Comparison of ENCODE assay signal across 9 cellular contexts in the genomic region with DNA sequence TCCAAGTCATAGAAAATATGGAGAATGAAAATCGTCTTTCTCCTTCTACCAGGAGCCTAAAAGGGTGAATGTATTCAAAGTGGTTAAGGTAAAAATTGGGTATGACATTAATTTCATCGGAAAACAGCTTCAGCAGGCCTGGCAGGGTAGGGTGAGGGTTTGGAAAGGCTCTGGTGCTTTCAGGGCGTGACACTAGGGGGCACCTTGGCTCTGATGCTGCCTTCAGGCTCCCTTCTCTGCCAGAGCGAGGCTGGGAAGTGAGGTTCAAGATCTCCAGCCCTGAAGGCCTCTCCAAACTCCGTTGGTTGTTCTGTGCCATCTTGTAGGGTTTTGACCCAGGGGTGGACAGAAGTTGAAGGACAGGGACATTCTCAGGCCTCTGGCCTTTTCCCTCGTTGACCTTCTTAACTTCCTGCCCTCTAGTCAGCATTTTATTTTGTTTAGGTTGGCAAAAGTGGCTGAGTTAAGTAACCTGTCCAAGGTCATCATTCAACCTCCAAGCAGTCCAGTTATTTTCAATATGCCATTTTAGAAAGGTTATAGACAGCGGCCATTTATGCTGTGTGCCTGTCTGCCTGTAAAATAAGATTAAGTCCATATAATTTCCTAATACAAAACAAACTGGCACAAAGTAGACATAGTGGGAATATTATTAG. TPM values are rescaled to one million over a fixed set of nuclear protein-coding genes. Genes with fewer than 3 reads are reported as not detected.
DNase-seq lines count a peak whose midpoint lies in the region; FAIRE-seq and TF ChIP-seq lines count a peak whose summit lies in the region.
"Had no signal": no experiment of that assay in that cellular context is flagged by ENCODE, and none has a peak within 500 bp of the region (broad histone marks: within the 10 kb centered on the region; RNA-seq: fewer than 3 reads in every experiment).

No MANE protein-coding gene starts in this region.

- peaks cover 30% of the 10 kb centered on the region for H3K4me1 ChIP-seq in DOHH2 (ENCODE audit: control insufficient read depth, low read length)
- H3K4me1 ChIP-seq: left ventricle myocardium inferior had no signal

- H3F3A ChIP-seq in DOHH2 (ENCODE audit: control insufficient read depth, insufficient read depth) (0 out of 2 replicates have a peak, but pooled peaks cover 3% of the 10 kb centered on the region), SU-DHL-6 (ENCODE audit: insufficient read depth) (peaks cover 16% of the 10 kb centered on the region)

- H3K27me3 ChIP-seq in DOHH2 (ENCODE audit: control insufficient read depth, low read length) (no peaks in the 10 kb centered on the region), SU-DHL-6 (ENCODE audit: low read length) (no peaks in the 10 kb centered on the region), kidney epithelial cell (ENCODE audit: control insufficient read depth, insufficient read depth, low read length) (no peaks in the 10 kb centered on the region)

- no peak overlapping the region for H3K4me2 ChIP-seq in DOHH2 (ENCODE audit: low read length)
- H3K4me2 ChIP-seq in SU-DHL-6 (ENCODE audit: low read depth, low read length, poor library complexity, severe bottlenecking) = no peak overlapping the region

- H3K4me3 ChIP-seq in DOHH2 (ENCODE audit: low read length) (no peak overlapping the region), SU-DHL-6 (ENCODE audit: insufficient read depth, low read length, poor library complexity, severe bottlenecking) (no peak overlapping the region), kidney epithelial cell (ENCODE audit: low read depth, low read length) (no peak overlapping the region)
- H3K4me3 ChIP-seq: left ventricle myocardium inferior had no signal

- H3K27ac ChIP-seq in DOHH2 (ENCODE audit: low read depth, low read length) (no peak overlapping the region), SU-DHL-6 (ENCODE audit: low read depth, low read length) (no peak overlapping the region)
- H3K27ac ChIP-seq: left ventricle myocardium inferior had no signal

- peak; percentile 64 for FAIRE-seq in H54 (lab: Jason Lieb, UNC)

- H3K79me2 ChIP-seq in DOHH2 (ENCODE audit: control insufficient read depth, low read length) (peaks cover 15% of the 10 kb centered on the region), SU-DHL-6 (ENCODE audit: insufficient read depth, low read length) (peaks cover 8% of the 10 kb centered on the region)

- H3K9me2 ChIP-seq in DOHH2 (replicated peaks; ENCODE audit: control insufficient read depth, low read length) (no peaks in the 10 kb centered on the region), SU-DHL-6 (replicated peaks; ENCODE audit: insufficient read depth, low read length) (no peaks in the 10 kb centered on the region)

- no peak overlapping the region for H2AFZ ChIP-seq in SU-DHL-6 (ENCODE audit: low read depth, low read length, severe bottlenecking)

- no peak for DNase-seq in H54 (ENCODE audit: insufficient read length, low spot score)
- no peak for DNase-seq in kidney epithelial cell (ENCODE audit: low read depth)
- DNase-seq in activated CD4-positive, CD25-positive, alpha-beta regulatory T cell (lab: John Stamatoyannopoulos, UW) = no peak
- no peak for DNase-seq in NCI-H128 (lab: John Stamatoyannopoulos, UW; ENCODE audit: unreplicated experiment)
- no peak for DNase-seq in NCI-H524 treated with DMSO at 0.1 percent for 48 hours (lab: John Stamatoyannopoulos, UW)
- DNase-seq: left ventricle myocardium inferior, T-helper 17 cell had no signal

- H3K9ac ChIP-seq in SU-DHL-6 (ENCODE audit: low read length) = no peak overlapping the region

- H4K20me1 ChIP-seq in DOHH2 (ENCODE audit: control insufficient read depth, insufficient read depth, low read depth, low read length) (no peaks in the 10 kb centered on the region), SU-DHL-6 (ENCODE audit: low read depth, low read length) (no peaks in the 10 kb centered on the region)

- peak; percentile 56 for TF ChIP-seq CTCF in DOHH2 (IDR thresholded peaks at IDR 0.05; ENCODE audit: low read depth, low read length, poor library complexity, severe bottlenecking)
- peak; percentile 38 for TF ChIP-seq CTCF in SU-DHL-6 (IDR thresholded peaks at IDR 0.05; ENCODE audit: insufficient read depth, low read length, poor library complexity, severe bottlenecking)
- peak; percentile 11 for TF ChIP-seq CTCF in kidney epithelial cell (IDR thresholded peaks at IDR 0.05; ENCODE audit: insufficient read depth, low read length, poor library complexity, severe bottlenecking)

- H3K36me3 ChIP-seq in DOHH2 (ENCODE audit: control insufficient read depth, low read length) = no peaks in the 10 kb centered on the region
- H3K36me3 ChIP-seq in SU-DHL-6 (ENCODE audit: low read length) = peaks cover 5% of the 10 kb centered on the region; the same call in 1 of the 2 replicates
- no peaks in the 10 kb centered on the region for H3K36me3 ChIP-seq in kidney epithelial cell (ENCODE audit: control insufficient read depth, insufficient read depth, low read length)
- H3K36me3 ChIP-seq: left ventricle myocardium inferior had no signal

- no peaks in the 10 kb centered on the region for H3K9me3 ChIP-seq in DOHH2 (ENCODE audit: control insufficient read depth, insufficient read depth, low read length)
- no peaks in the 10 kb centered on the region for H3K9me3 ChIP-seq in SU-DHL-6 (ENCODE audit: insufficient read depth, low read length)
- H3K9me3 ChIP-seq: left ventricle myocardium inferior had no signal

- TF ChIP-seq POLR2A in H54 (IDR thresholded peaks at IDR 0.05; ENCODE audit: low read depth, low read length) = no peak

RNA-seq across cellular contexts. Expression of a gene that starts 40.3 kb away (rescaled TPM):
- 0.63 and 4.7 TPM in 2 replicates for total RNA-seq in kidney epithelial cell
